Comparison of ENCODE assay signal across 25 cellular contexts in the genomic region with DNA sequence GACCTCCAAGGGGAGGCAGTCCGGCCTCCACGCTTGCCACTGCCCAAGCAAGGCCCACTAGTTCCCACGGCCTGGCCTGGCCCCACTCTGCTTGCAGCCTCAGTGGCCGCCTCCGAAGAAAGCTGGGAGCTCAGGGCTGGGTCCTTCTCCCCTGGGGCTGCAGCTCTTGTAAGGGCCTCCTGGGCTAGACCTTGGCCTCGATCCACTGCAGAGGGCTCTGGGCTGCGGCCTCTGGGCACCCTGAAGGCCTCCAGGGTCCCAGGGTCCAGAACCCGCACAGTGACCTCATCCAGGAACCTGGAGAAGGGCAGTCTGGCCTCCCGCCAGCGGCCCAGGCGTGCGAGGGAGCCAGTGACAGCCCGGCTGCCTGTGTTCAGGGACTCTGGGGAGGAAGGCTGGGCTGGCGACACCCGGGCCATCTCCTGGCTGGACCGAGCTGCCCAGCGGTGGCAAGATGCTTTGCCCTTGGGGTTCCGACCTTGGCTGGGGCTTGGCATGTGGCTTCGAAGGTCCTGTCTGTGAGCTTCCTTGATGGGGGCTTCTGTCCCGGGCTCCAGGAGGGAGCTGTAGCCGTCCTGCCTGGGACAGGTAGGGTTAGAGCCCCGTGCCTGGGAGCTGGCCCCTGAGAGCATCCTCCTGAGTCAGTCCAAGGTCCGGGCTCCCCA. TPM values are rescaled to one million over a fixed set of nuclear protein-coding genes. Genes with fewer than 3 reads are reported as not detected.
DNase-seq lines count a peak whose midpoint lies in the region; ATAC-seq and TF ChIP-seq lines count a peak whose summit lies in the region.
"Had no signal": no experiment of that assay in that cellular context is flagged by ENCODE, and none has a peak within 500 bp of the region (broad histone marks: within the 10 kb centered on the region; RNA-seq: fewer than 3 reads in every experiment).

No MANE protein-coding gene starts in this region.

- H3K27me3 ChIP-seq in endodermal cell (ENCODE audit: control insufficient read depth, insufficient read depth, low read length, poor library complexity, severe bottlenecking) (peaks cover 2% of the 10 kb centered on the region), right lobe of liver (no peaks in the 10 kb centered on the region), aorta (ENCODE audit: control insufficient read depth in 1 of 2, insufficient read depth in 2 of 2, low read length in 1 of 2) (no peaks in the 10 kb centered on the region), thyroid gland (no peaks in the 10 kb centered on the region)

- CTCF ChIA-PET in activated naive CD4-positive, alpha-beta T cell treated with anti-CD3 and anti-CD28 coated beads for 36 hours (lab: Charles Lee), result interaction anchor here (0.6 kb wide), 1 partner anchor 69 kb away, joined by 3 read pairs; no protein-coding TSS in a partner anchor

- no peak for ATAC-seq in right lobe of liver
- ATAC-seq in aorta (ENCODE audit: low FRiP score), result no peak
- ATAC-seq in GM18870 (IDR thresholded peaks at IDR 0.05; ENCODE audit: unreplicated experiment), result no peak
- ATAC-seq: A549, heart right ventricle, left lobe of liver, T-helper 17 cell had no signal

- H3K4me1 ChIP-seq in endodermal cell (ENCODE audit: control insufficient read depth, insufficient read depth, low read length) (no peaks in the 10 kb centered on the region), right lobe of liver (no peaks in the 10 kb centered on the region), aorta (ENCODE audit: control insufficient read depth in 1 of 2, insufficient read depth in 2 of 2, low read length in 2 of 2) (no peaks in the 10 kb centered on the region), thyroid gland (no peaks in the 10 kb centered on the region)
- H3K4me1 ChIP-seq: A549, heart right ventricle, parathyroid adenoma had no signal

- no peak overlapping the region for H3K4me3 Mint-ChIP-seq in activated naive CD4-positive, alpha-beta T cell treated with anti-CD3 and anti-CD28 coated beads for 36 hours
- H3K4me3 Mint-ChIP-seq in endodermal cell, result no peak overlapping the region
- H3K4me3 Mint-ChIP-seq: activated naive CD8-positive, alpha-beta T cell treated with anti-CD3 and anti-CD28 coated beads for 36 hours; nephron; T-helper 17 cell; type B pancreatic cell had no signal

- H3K36me3 ChIP-seq in endodermal cell (ENCODE audit: control insufficient read depth, insufficient read depth, low read length), result no peaks in the 10 kb centered on the region
- H3K36me3 ChIP-seq in right lobe of liver, result no peaks in the 10 kb centered on the region
- H3K36me3 ChIP-seq in aorta (ENCODE audit: control insufficient read depth in 1 of 2, insufficient read depth in 2 of 2, low read length in 1 of 2), result no peaks in the 10 kb centered on the region
- no peaks in the 10 kb centered on the region for H3K36me3 ChIP-seq in thyroid gland
- H3K36me3 ChIP-seq: heart right ventricle had no signal

- DNase-seq in activated naive CD4-positive, alpha-beta T cell treated with anti-CD3 and anti-CD28 coated beads, Interleukin-2, amount 50 U/mL, for 16 hours, result peak; percentile 8
- DNase-seq in activated naive CD4-positive, alpha-beta T cell treated with anti-CD3 and anti-CD28 coated beads for 36 hours, result no peak
- DNase-seq in endodermal cell, result peak; percentile 34
- DNase-seq in right lobe of liver, result peak in 2 of 3 donors; percentile 15 to 42
- peak; percentile 42 to 59 for DNase-seq in aorta
- DNase-seq in GF-D8 (lab: John Stamatoyannopoulos, UW), result no peak
- no peak for DNase-seq in thyroid gland
- DNase-seq: activated CD4-positive, alpha-beta T cell treated with anti-CD3 and anti-CD28 coated beads for 48 hours; activated naive CD8-positive, alpha-beta T cell treated with anti-CD3 and anti-CD28 coated beads for 36 hours; cerebellar nuclear complex; GOT3; Kasumi-1; midbrain; MV-4-11; NCI-H510A treated with DMSO at 0.1 percent for 48 hours; NK-92 treated with Interleukin-12 subunit alpha and Interleukin-12 subunit beta, amount 100 ng/mL, for 24 hours; PC-9 had no signal

- H3K9ac ChIP-seq in endodermal cell (ENCODE audit: extremely low read depth, low read length, poor library complexity, severe bottlenecking), result no peak overlapping the region
- H3K9ac ChIP-seq: parathyroid adenoma had no signal

- intact Hi-C loops in activated naive CD4-positive, alpha-beta T cell treated with anti-CD3 and anti-CD28 coated beads for 36 hours (cut with micrococcal nuclease), result no loop called here
- intact Hi-C loops in right lobe of liver (cut with DNase I) (no loop called here), aorta (cut with DNase I) (no loop called here), thyroid gland (cut with DNase I) (no loop called here)

- H3K9me3 ChIP-seq in endodermal cell (ENCODE audit: control insufficient read depth, low read length) (no peaks in the 10 kb centered on the region), right lobe of liver (no peaks in the 10 kb centered on the region), aorta (ENCODE audit: control insufficient read depth, low read length) (no peaks in the 10 kb centered on the region), thyroid gland (no peaks in the 10 kb centered on the region)
- H3K9me3 ChIP-seq: A549 had no signal

- TF ChIP-seq CTCF in endodermal cell (conservative IDR thresholded peaks at IDR 0.05) (no peak), right lobe of liver (IDR thresholded peaks at IDR 0.05) (no peak), thyroid gland (IDR thresholded peaks at IDR 0.05) (no peak)

- peaks cover 5% of the 10 kb centered on the region for H3K4me1 Mint-ChIP-seq in activated naive CD4-positive, alpha-beta T cell treated with anti-CD3 and anti-CD28 coated beads for 36 hours (ENCODE audit: low read depth)
- H3K4me1 Mint-ChIP-seq in endodermal cell, result peaks cover 3% of the 10 kb centered on the region
- H3K4me1 Mint-ChIP-seq: nephron had no signal

- H3K27ac Mint-ChIP-seq in activated naive CD4-positive, alpha-beta T cell treated with anti-CD3 and anti-CD28 coated beads for 36 hours, result no peak overlapping the region
- no peak overlapping the region for H3K27ac Mint-ChIP-seq in endodermal cell
- H3K27ac Mint-ChIP-seq: activated naive CD8-positive, alpha-beta T cell treated with anti-CD3 and anti-CD28 coated beads for 36 hours; nephron; T-helper 17 cell; type B pancreatic cell had no signal

- H3K4me3 ChIP-seq in endodermal cell (ENCODE audit: low read length) (no peak overlapping the region), right lobe of liver (no peak overlapping the region), aorta (ENCODE audit: low read length in 2 of 2) (no peak overlapping the region), thyroid gland (replicated peaks in 1 of 3) (no peak overlapping the region)
- H3K4me3 ChIP-seq: A549, heart right ventricle, PC-9 had no signal

- WGBS in endodermal cell (ENCODE audit: insufficient coverage in 1 of 2, insufficient read length in 1 of 2), 2 experiments, result 91 to 92% methylated on average over 5 to 23 of the region's 23 CpGs
- no CpG with 5 or more reads among the region's 23 CpGs for WGBS in right lobe of liver (ENCODE audit: insufficient coverage, low coverage, low lambda C conversion rate, missing lambda C conversion rate)
- WGBS in aorta, 2 donors, result 93 to 97% methylated on average over 23 of the region's 23 CpGs
- WGBS in thyroid gland, 2 donors, result 91 to 95% methylated on average over 9 of the region's 23 CpGs

- no peak for TF ChIP-seq POLR2A in right lobe of liver (IDR thresholded peaks at IDR 0.05)
- TF ChIP-seq POLR2A in thyroid gland (IDR thresholded peaks at IDR 0.05), result no peak

- H3K36me3 Mint-ChIP-seq in activated naive CD4-positive, alpha-beta T cell treated with anti-CD3 and anti-CD28 coated beads for 36 hours (ENCODE audit: low read depth), result no peaks in the 10 kb centered on the region
- H3K36me3 Mint-ChIP-seq in endodermal cell (ENCODE audit: low read depth), result no peaks in the 10 kb centered on the region
- H3K36me3 Mint-ChIP-seq: activated naive CD8-positive, alpha-beta T cell treated with anti-CD3 and anti-CD28 coated beads for 36 hours; type B pancreatic cell had no signal

- H3K27me3 Mint-ChIP-seq in activated naive CD4-positive, alpha-beta T cell treated with anti-CD3 and anti-CD28 coated beads for 36 hours (ENCODE audit: low read depth), result peaks cover 2% of the 10 kb centered on the region
- peaks cover 7% of the 10 kb centered on the region for H3K27me3 Mint-ChIP-seq in endodermal cell (ENCODE audit: insufficient read depth)

- H3K27ac ChIP-seq in endodermal cell (ENCODE audit: low read depth, low read length) (no peak overlapping the region), right lobe of liver (no peak overlapping the region), aorta (ENCODE audit: low read depth in 1 of 2, low read length in 2 of 2) (no peak overlapping the region), thyroid gland (no peak overlapping the region)
- H3K27ac ChIP-seq: heart right ventricle, parathyroid adenoma, PC-9 had no signal

- no peaks in the 10 kb centered on the region for H3K9me3 Mint-ChIP-seq in activated naive CD4-positive, alpha-beta T cell treated with anti-CD3 and anti-CD28 coated beads for 36 hours
- H3K9me3 Mint-ChIP-seq in endodermal cell, result no peaks in the 10 kb centered on the region
- H3K9me3 Mint-ChIP-seq: activated naive CD8-positive, alpha-beta T cell treated with anti-CD3 and anti-CD28 coated beads for 36 hours; nephron; type B pancreatic cell had no signal

RNA-seq across cellular contexts. Expression of gene BEGAIN, which starts 9.8 kb away (rescaled TPM):
- 1 to 10 TPM; 5.0 to 5.6 TPM for total RNA-seq in activated naive CD4-positive, alpha-beta T cell treated with anti-CD3 and anti-CD28 coated beads for 36 hours
- total RNA-seq in endodermal cell (1 to 10 TPM in 1 of 2 donors, under 1 TPM in 1; 0.91 to 1.3 TPM), right lobe of liver (under 1 TPM; 0.12 to 0.61 (median 0.34) TPM), aorta (1 to 10 TPM; 1.6 to 2.6 TPM), thyroid gland (1 to 10 TPM in 1 of 4 donors, under 1 TPM in 2, not detected in 1; 0.22 to 1.3 (median 0.50) TPM)
- 1.4 TPM for polyA plus RNA-seq in endodermal cell (2013, experiment 1 of 2)
- polyA plus RNA-seq in endodermal cell (2013, experiment 2 of 2), result 1.1 TPM
- under 1 TPM; 0.28 to 0.38 TPM for polyA plus RNA-seq in aorta
- total RNA-seq: PC-9 had no signal

Comparison
In these comparisons a context has a peak if more than half of its experiments do, and no peak if none do; other contexts are left out.
1. DNase-seq: peak in activated naive CD4-positive, alpha-beta T cell treated with anti-CD3 and anti-CD28 coated beads, Interleukin-2, amount 50 U/mL, for 16 hours (single experiment), endodermal cell (single experiment), right lobe of liver (2 of 3) and aorta (2 of 2); none in activated naive CD4-positive, alpha-beta T cell treated with anti-CD3 and anti-CD28 coated beads for 36 hours (single experiment), GF-D8 (single experiment) and thyroid gland (0 of 2).